Comparison of ENCODE assay signal across 24 cellular contexts in the genomic region with DNA sequence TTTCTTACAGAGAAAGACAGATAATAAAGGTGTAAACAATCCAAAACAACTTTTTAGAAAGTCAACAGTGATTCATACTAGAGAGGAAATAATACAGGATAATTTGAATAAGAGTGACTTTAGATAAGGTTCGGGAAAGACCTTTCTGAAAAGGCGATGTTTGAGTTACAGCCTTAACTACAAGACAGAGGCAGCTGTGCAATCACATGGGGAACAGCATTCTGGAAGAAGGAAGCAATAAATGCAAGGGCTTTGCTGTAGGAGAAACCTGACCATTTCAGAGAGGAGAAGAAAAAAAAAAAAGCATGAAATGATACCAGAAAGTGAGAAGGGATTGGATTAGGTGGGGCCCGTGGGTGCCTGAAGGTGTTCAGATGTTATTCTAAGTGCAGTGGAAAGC.
"Had no signal": no experiment of that assay in that cellular context is flagged by ENCODE, and none has a peak within 500 bp of the region (broad histone marks: within the 10 kb centered on the region; RNA-seq: fewer than 3 reads in every experiment).

No MANE protein-coding gene starts in this region.

- H3K4me1 ChIP-seq: breast epithelium had no signal

- H3K36me3 ChIP-seq: breast epithelium had no signal

- H3K36me3 Mint-ChIP-seq: activated CD4-positive, alpha-beta memory T cell treated with anti-CD3 and anti-CD28 coated beads for 36 hours; activated naive CD4-positive, alpha-beta T cell treated with anti-CD3 and anti-CD28 coated beads, Interleukin-2, amount 10 ng/mL, durations not matched to agents 7 days and 5 days; activated naive CD8-positive, alpha-beta T cell treated with anti-CD3 and anti-CD28 coated beads for 36 hours had no signal

- H3K4me1 Mint-ChIP-seq: activated CD4-positive, alpha-beta T cell treated with anti-CD3 and anti-CD28 coated beads, Interleukin-2, amount 10 ng/mL, durations not matched to agents 7 days and 5 days; activated naive CD4-positive, alpha-beta T cell treated with anti-CD3 and anti-CD28 coated beads, Interleukin-2, amount 10 ng/mL, durations not matched to agents 7 days and 5 days; activated naive CD8-positive, alpha-beta T cell treated with anti-CD3 and anti-CD28 coated beads for 36 hours had no signal

- H3K27ac Mint-ChIP-seq: activated CD4-positive, alpha-beta memory T cell treated with anti-CD3 and anti-CD28 coated beads for 36 hours; activated CD4-positive, alpha-beta T cell treated with anti-CD3 and anti-CD28 coated beads, Interleukin-2, amount 10 ng/mL, durations not matched to agents 7 days and 5 days; activated naive CD4-positive, alpha-beta T cell treated with anti-CD3 and anti-CD28 coated beads, Interleukin-2, amount 10 ng/mL, durations not matched to agents 7 days and 5 days; activated naive CD8-positive, alpha-beta T cell treated with anti-CD3 and anti-CD28 coated beads for 36 hours; activated T-cell treated with anti-CD3 and anti-CD28 coated beads, Interleukin-2, amount 50 U/mL, for 72 hours; activated T-helper 2 cell treated with anti-CD3 and anti-CD28 coated beads, Interferon-gamma antibody, Interleukin-2, Interleukin-4, amounts not matched to agents 10 μg/mL and 5 μg/mL and 100 μg/mL, durations not matched to agents 14 hours and 24 hours and 36 hours had no signal

- H3K9me2 ChIP-seq: SK-N-SH had no signal

- H3K27me3 Mint-ChIP-seq: activated CD4-positive, alpha-beta memory T cell treated with anti-CD3 and anti-CD28 coated beads for 36 hours; activated CD4-positive, alpha-beta T cell treated with anti-CD3 and anti-CD28 coated beads, Interleukin-2, amount 10 ng/mL, durations not matched to agents 7 days and 5 days; activated naive CD4-positive, alpha-beta T cell treated with anti-CD3 and anti-CD28 coated beads, Interleukin-2, amount 10 ng/mL, durations not matched to agents 7 days and 5 days; activated naive CD8-positive, alpha-beta T cell treated with anti-CD3 and anti-CD28 coated beads for 36 hours had no signal

- H3K9me3 Mint-ChIP-seq: activated CD4-positive, alpha-beta T cell treated with anti-CD3 and anti-CD28 coated beads, Interleukin-2, amount 10 ng/mL, durations not matched to agents 7 days and 5 days; activated naive CD4-positive, alpha-beta T cell treated with anti-CD3 and anti-CD28 coated beads, Interleukin-2, amount 10 ng/mL, durations not matched to agents 7 days and 5 days; activated T-helper 2 cell treated with anti-CD3 and anti-CD28 coated beads, Interferon-gamma antibody, Interleukin-2, Interleukin-4, amounts not matched to agents 10 μg/mL and 5 μg/mL and 100 μg/mL, durations not matched to agents 14 hours and 24 hours and 36 hours had no signal

- H3K4me2 ChIP-seq: SK-N-SH had no signal

- H3K27ac ChIP-seq: breast epithelium, VCaP had no signal

- H3K4me3 Mint-ChIP-seq: activated CD4-positive, alpha-beta memory T cell treated with anti-CD3 and anti-CD28 coated beads for 36 hours; activated CD4-positive, alpha-beta T cell treated with anti-CD3 and anti-CD28 coated beads, Interleukin-2, amount 10 ng/mL, durations not matched to agents 7 days and 5 days; activated naive CD4-positive, alpha-beta T cell treated with anti-CD3 and anti-CD28 coated beads, Interleukin-2, amount 10 ng/mL, durations not matched to agents 7 days and 5 days; activated naive CD8-positive, alpha-beta T cell treated with anti-CD3 and anti-CD28 coated beads for 36 hours; activated T-cell treated with anti-CD3 and anti-CD28 coated beads, Interleukin-2, amount 50 U/mL, for 72 hours had no signal

- H3K9ac ChIP-seq: SK-N-SH had no signal

- H3K4me3 ChIP-seq: breast epithelium had no signal

- H3K9me3 ChIP-seq: breast epithelium, SK-N-SH had no signal

- ATAC-seq: activated T-cell treated with anti-CD3 and anti-CD28 coated beads, Interleukin-2, amount 50 U/mL, for 72 hours; Panc1; Right ventricle myocardium inferior had no signal

- DNase-seq: activated CD4-positive, alpha-beta memory T cell treated with anti-CD3 and anti-CD28 coated beads for 36 hours; activated CD4-positive, alpha-beta T cell treated with anti-CD3 and anti-CD28 coated beads, Interleukin-2, amount 10 ng/mL, durations not matched to agents 7 days and 5 days; activated CD4-positive, CD25-positive, alpha-beta regulatory T cell; activated CD8-positive, alpha-beta memory T cell treated with anti-CD3 and anti-CD28 coated beads, Interleukin-2, amount 50 U/mL, for 4 hours; activated gamma-delta T cell treated with Interleukin-2 at 50 U/mL for 16 hours; activated naive CD4-positive, alpha-beta T cell treated with anti-CD3 and anti-CD28 coated beads, Interleukin-2, amount 10 ng/mL, durations not matched to agents 7 days and 5 days; activated naive CD8-positive, alpha-beta T cell treated with anti-CD3 and anti-CD28 coated beads for 36 hours; activated T-cell treated with anti-CD3 and anti-CD28 coated beads, Interleukin-2, amount 50 U/mL, for 72 hours; caudate nucleus; KG1; NCI-H1048; NCI-H1694; NCI-H2029 treated with DMSO at 0.1 percent for 48 hours; NCI-H345; NCI-H510A; NCI-H526 treated with DMSO at 0.1 percent for 48 hours; RPMI8226; T-helper 1 cell had no signal

- H3K27me3 ChIP-seq: breast epithelium had no signal
